In genomic region chr5:52786391-52786790, GRCh38 we compare ENCODE assay signal across 11 cellular contexts. TPM values are rescaled to one million over a fixed set of nuclear protein-coding genes. Genes with fewer than 3 reads are reported as not detected.
DNase-seq lines count a peak whose midpoint lies in the region; ATAC-seq and TF ChIP-seq lines count a peak whose summit lies in the region.
"Had no signal": no experiment of that assay in that cellular context is flagged by ENCODE, and none has a peak within 500 bp of the region (broad histone marks: within the 10 kb centered on the region; RNA-seq: fewer than 3 reads in every experiment).

No MANE protein-coding gene starts in this region.

- H3K4me1 Mint-ChIP-seq in CD4-positive, alpha-beta T cell (ENCODE audit: low read depth), result peaks cover 17% of the 10 kb centered on the region
- H3K4me1 Mint-ChIP-seq in effector memory CD8-positive, alpha-beta T cell (ENCODE audit: low read depth in 2 of 2), result peaks cover 9 to 22% of the 10 kb centered on the region in 2 donors
- peaks cover 22% of the 10 kb centered on the region for H3K4me1 Mint-ChIP-seq in nephron progenitor cell

- H3K27me3 ChIP-seq in CD4-positive, alpha-beta T cell (ENCODE audit: control insufficient read depth, insufficient read depth, low read length), result no peaks in the 10 kb centered on the region
- H3K27me3 ChIP-seq in HCT116 (ENCODE audit: insufficient read depth, low read length), result no peaks in the 10 kb centered on the region
- no peaks in the 10 kb centered on the region for H3K27me3 ChIP-seq in trophoblast cell (ENCODE audit: insufficient read depth, low read length)

- H2BK120ac ChIP-seq in trophoblast cell (ENCODE audit: insufficient read depth, low read length, poor library complexity), result no peak overlapping the region

- H2BK12ac ChIP-seq in trophoblast cell (ENCODE audit: low read length), result no peak overlapping the region

- H3K4me1 ChIP-seq in HCT116 (ENCODE audit: control insufficient read depth in 1 of 2, insufficient read depth in 2 of 2, low read length in 2 of 2) (peaks cover 15 to 28% of the 10 kb centered on the region in 2 experiments; a peak in 3 of 4 replicates), trophoblast cell (ENCODE audit: control insufficient read depth in 1 of 2, insufficient read depth in 2 of 2, low read length in 2 of 2) (no peaks in the 10 kb centered on the region)

- WGBS in trophoblast cell (ENCODE audit: extremely low coverage, insufficient coverage, insufficient read length), result no CpG with 5 or more reads among the region's 4 CpGs

- no peak for DNase-seq in CD4-positive, alpha-beta T cell
- DNase-seq in HCT116 (ENCODE audit: low read depth, low spot score), result no peak
- no peak for DNase-seq in effector memory CD8-positive, alpha-beta T cell
- DNase-seq in nephron progenitor cell, result no peak
- DNase-seq in cortex of kidney (lab: John Stamatoyannopoulos, UW), result no peak
- no peak for DNase-seq in trophoblast cell
- no peak for DNase-seq in NK-92 (lab: John Stamatoyannopoulos, UW; ENCODE audit: unreplicated experiment)
- no peak for DNase-seq in cerebellar cortex (ENCODE audit: low spot score)
- DNase-seq: NCI-H1417, psoas muscle had no signal

- H3K79me1 ChIP-seq in trophoblast cell (ENCODE audit: low read length), result peaks cover 4% of the 10 kb centered on the region

- H3K4me3 ChIP-seq in HCT116 (replicated peaks in 1 of 2; ENCODE audit: low read depth in 1 of 2, low read length in 2 of 2), result no peak overlapping the region
- no peak overlapping the region for H3K4me3 ChIP-seq in trophoblast cell (ENCODE audit: low read depth, low read length)

- H3K14ac ChIP-seq in trophoblast cell (ENCODE audit: low read length), result no peak overlapping the region

- no peak for TF ChIP-seq POLR2A in HCT116 (IDR thresholded peaks at IDR 0.05; ENCODE audit: borderline replicate concordance, extremely low read depth, insufficient read depth, insufficient read length)

- no peak overlapping the region for H3K27ac Mint-ChIP-seq in CD4-positive, alpha-beta T cell
- peak overlapping the region in 1 of 2 donors; percentile 38 for H3K27ac Mint-ChIP-seq in effector memory CD8-positive, alpha-beta T cell
- no peak overlapping the region for H3K27ac Mint-ChIP-seq in nephron progenitor cell
- H3K27ac Mint-ChIP-seq: mesothelial cell of epicardium had no signal

- H4K20me1 ChIP-seq in HCT116 (ENCODE audit: insufficient read depth), result no peaks in the 10 kb centered on the region

- H3K9me3 ChIP-seq in CD4-positive, alpha-beta T cell (ENCODE audit: control insufficient read depth, low read length), result no peaks in the 10 kb centered on the region
- no peaks in the 10 kb centered on the region for H3K9me3 ChIP-seq in HCT116 (ENCODE audit: control insufficient read depth in 1 of 2, insufficient read depth in 1 of 2, low read depth in 1 of 2, low read length in 2 of 2)
- H3K9me3 ChIP-seq in trophoblast cell (ENCODE audit: insufficient read depth, low read depth, low read length), result no peaks in the 10 kb centered on the region
- H3K9me3 ChIP-seq: psoas muscle had no signal

- BruUV-seq in HCT116 (replicated peaks; lab: Mats Ljungman, UMichigan), result no TSS peak

- no peak overlapping the region for H3K18ac ChIP-seq in trophoblast cell (ENCODE audit: low read length)

- no peak for TF ChIP-seq RAD21 in HCT116 (IDR thresholded peaks at IDR 0.05; ENCODE audit: low read depth)

- no peaks in the 10 kb centered on the region for H3K36me3 Mint-ChIP-seq in CD4-positive, alpha-beta T cell (ENCODE audit: low read depth)
- H3K36me3 Mint-ChIP-seq in effector memory CD8-positive, alpha-beta T cell (ENCODE audit: insufficient read depth), result no peaks in the 10 kb centered on the region
- no peaks in the 10 kb centered on the region for H3K36me3 Mint-ChIP-seq in nephron progenitor cell (ENCODE audit: low read depth)
- H3K36me3 Mint-ChIP-seq: mesothelial cell of epicardium had no signal

- no peak overlapping the region for H3K23ac ChIP-seq in trophoblast cell (ENCODE audit: low read length)

- no peak overlapping the region for H2BK5ac ChIP-seq in trophoblast cell (ENCODE audit: low read depth, low read length, poor library complexity)

- no peak overlapping the region for H3K9ac ChIP-seq in HCT116 (ENCODE audit: low read length)
- no peak overlapping the region for H3K9ac ChIP-seq in trophoblast cell (ENCODE audit: low read length)

- H4K91ac ChIP-seq in trophoblast cell (ENCODE audit: low read depth, low read length), result no peak overlapping the region

- no peak for TF ChIP-seq CTCF in CD4-positive, alpha-beta T cell (IDR thresholded peaks at IDR 0.05)
- TF ChIP-seq CTCF in HCT116 (IDR thresholded peaks at IDR 0.05 in 2 of 3, conservative IDR thresholded peaks at IDR 0.05 in 1 of 3; ENCODE audit: borderline replicate concordance in 1 of 3, insufficient read depth in 1 of 3, low read depth in 2 of 3, low read length in 2 of 3) (no peak), nephron progenitor cell (IDR thresholded peaks at IDR 0.05) (no peak)

- H3K4me3 Mint-ChIP-seq in CD4-positive, alpha-beta T cell, result peak overlapping the region; percentile 31
- peak overlapping the region; percentile 15 to 34 for H3K4me3 Mint-ChIP-seq in effector memory CD8-positive, alpha-beta T cell
- peak overlapping the region; percentile 14 for H3K4me3 Mint-ChIP-seq in nephron progenitor cell

- RAD21 ChIA-PET in HCT116 (lab: Charles Lee; ENCODE audit: low non-redundant PET in 1 of 2, low total read pairs in 2 of 2, uncharacterized antibody in 2 of 2, unreplicated experiment in 2 of 2), result no interaction called here

- peaks cover 43% of the 10 kb centered on the region for H3K27me3 Mint-ChIP-seq in CD4-positive, alpha-beta T cell
- peaks cover 0 to 10% of the 10 kb centered on the region in 2 donors for H3K27me3 Mint-ChIP-seq in effector memory CD8-positive, alpha-beta T cell
- peaks cover 19% of the 10 kb centered on the region for H3K27me3 Mint-ChIP-seq in nephron progenitor cell (ENCODE audit: low read depth, poor library complexity)

- no peak overlapping the region for H3K4ac ChIP-seq in trophoblast cell (ENCODE audit: low read depth, low read length)

- no peak overlapping the region for H4K12ac ChIP-seq in trophoblast cell (ENCODE audit: low read depth, low read length)

- H3K9me3 Mint-ChIP-seq in CD4-positive, alpha-beta T cell, result no peaks in the 10 kb centered on the region
- H3K9me3 Mint-ChIP-seq in effector memory CD8-positive, alpha-beta T cell, result no peaks in the 10 kb centered on the region
- peaks cover 4% of the 10 kb centered on the region for H3K9me3 Mint-ChIP-seq in nephron progenitor cell
- H3K9me3 Mint-ChIP-seq: mesothelial cell of epicardium had no signal

- no peaks in the 10 kb centered on the region for H3K36me3 ChIP-seq in HCT116 (ENCODE audit: control insufficient read depth in 1 of 2, insufficient read depth in 2 of 2, low read length in 2 of 2)
- H3K36me3 ChIP-seq in trophoblast cell (ENCODE audit: control insufficient read depth in 1 of 2, insufficient read depth in 2 of 2, low read length in 2 of 2), result no peaks in the 10 kb centered on the region

- CTCF ChIA-PET in CD4-positive, alpha-beta T cell (lab: Charles Lee), result interaction anchor here (1.4 to 2.4 kb wide), 2 partner anchors 13 to 19 kb away, joined by 3 to 11 read pairs; no protein-coding TSS in a partner anchor
- CTCF ChIA-PET in HCT116 (lab: Charles Lee), result interaction anchor here (1.5 kb wide), 1 partner anchor 8 kb away, joined by 3 read pairs; no protein-coding TSS in a partner anchor

- H3K79me2 ChIP-seq in HCT116 (ENCODE audit: insufficient read depth, low read length), result no peaks in the 10 kb centered on the region
- H3K79me2 ChIP-seq in trophoblast cell (ENCODE audit: control insufficient read depth, insufficient read depth, low read length, poor library complexity), result peaks cover 1% of the 10 kb centered on the region

- no peak overlapping the region for H4K8ac ChIP-seq in trophoblast cell (ENCODE audit: low read depth, low read length)

- intact Hi-C loops in CD4-positive, alpha-beta T cell (cut with DNase I, micrococcal nuclease), result loop anchor here (5.0 kb wide), 3 partner anchors 59 to 311 kb away; no protein-coding TSS in a partner anchor
- intact Hi-C loops in HCT116 (cut with micrococcal nuclease), result no loop called here

- no peak overlapping the region for H2AK5ac ChIP-seq in trophoblast cell (ENCODE audit: low read length)

- ATAC-seq in CD4-positive, alpha-beta T cell (ENCODE audit: poor library complexity), result no peak
- ATAC-seq in HCT116, result no peak
- no peak for ATAC-seq in effector memory CD8-positive, alpha-beta T cell (replicated peaks)

- no peak overlapping the region for H3K27ac ChIP-seq in CD4-positive, alpha-beta T cell (ENCODE audit: low read depth, low read length)
- H3K27ac ChIP-seq in HCT116 (ENCODE audit: low read depth, low read length) (no peak overlapping the region), trophoblast cell (ENCODE audit: low read depth, low read length) (no peak overlapping the region)

- H3K4me2 ChIP-seq in HCT116 (ENCODE audit: low read length) (peak overlapping the region; percentile 86), trophoblast cell (ENCODE audit: low read length) (no peak overlapping the region)

- H3K9me2 ChIP-seq in HCT116 (ENCODE audit: insufficient read depth), result no peaks in the 10 kb centered on the region

- peak overlapping the region; percentile 91 for H2AFZ ChIP-seq in HCT116 (ENCODE audit: low read depth, low read length, poor library complexity, severe bottlenecking)
- no peak overlapping the region for H2AFZ ChIP-seq in trophoblast cell (ENCODE audit: insufficient read depth, low read length, poor library complexity)

- POLR2A ChIA-PET in CD4-positive, alpha-beta T cell (lab: Charles Lee), result interaction anchor here (1.9 kb wide), 1 partner anchor 13 kb away, joined by 13 read pairs; no protein-coding TSS in a partner anchor
- POLR2A ChIA-PET in HCT116 (lab: Charles Lee), result no interaction called here

RNA-seq across cellular contexts. Expression of gene ITGA1, which starts 1.3 kb away (rescaled TPM):
- total RNA-seq in CD4-positive, alpha-beta T cell, result 1 to 10 TPM in 1 of 2 experiments, under 1 TPM in 1; 0.74 to 1.3 TPM
- 1.8 TPM for total RNA-seq in HCT116 (2021; ENCODE audit: unreplicated experiment)
- polyA plus RNA-seq in HCT116 (2012), result 0.47 and 0.49 TPM in 2 replicates
- 15.9 and 16.7 TPM in 2 replicates for polyA plus RNA-seq in trophoblast cell (2013)

RNA-seq across cellular contexts. Expression of gene PELO, which starts 1.3 kb away (rescaled TPM):
- 1 to 10 TPM; 4.3 to 4.5 TPM for total RNA-seq in CD4-positive, alpha-beta T cell
- 16.5 TPM for total RNA-seq in HCT116 (2021; ENCODE audit: unreplicated experiment)
- polyA plus RNA-seq in HCT116 (2012), result 14.7 and 15.7 TPM in 2 replicates
- 23.4 and 25.1 TPM in 2 replicates for polyA plus RNA-seq in trophoblast cell (2013)
